ENCODE assay signal across 9 cellular contexts in genomic region chr16:66342294-66342900, GRCh38. TPM values are rescaled to one million over a fixed set of nuclear protein-coding genes. Genes with fewer than 3 reads are reported as not detected.
DNase-seq lines count a peak whose midpoint lies in the region; ATAC-seq, FAIRE-seq and TF ChIP-seq lines count a peak whose summit lies in the region.
"Had no signal": no experiment of that assay in that cellular context is flagged by ENCODE, and none has a peak within 500 bp of the region (broad histone marks: within the 10 kb centered on the region; RNA-seq: fewer than 3 reads in every experiment).

No MANE protein-coding gene starts in this region.

- ATAC-seq in GM18867 (IDR thresholded peaks at IDR 0.05; ENCODE audit: unreplicated experiment), result no peak
- ATAC-seq in GM19328 (IDR thresholded peaks at IDR 0.05; ENCODE audit: unreplicated experiment), result no peak

- DNase-seq in AG09319 (ENCODE audit: extremely low read depth, low read depth), result no peak
- peak; percentile 42 for DNase-seq in GM20000 (ENCODE audit: low spot score)
- DNase-seq in kidney, result no peak
- DNase-seq in NK-92 treated with Interleukin-12 subunit alpha and Interleukin-12 subunit beta, amount 100 ng/mL, for 24 hours (lab: John Stamatoyannopoulos, UW), result no peak
- DNase-seq in COR-L47 (lab: John Stamatoyannopoulos, UW), result no peak

- no peaks in the 10 kb centered on the region for H3K36me3 ChIP-seq in kidney (ENCODE audit: control insufficient read depth in 1 of 2, insufficient read depth in 2 of 2, low read length in 2 of 2)

- no peak overlapping the region for H3K4me3 ChIP-seq in WI38 (ENCODE audit: low read depth, low read length)
- H3K4me3 ChIP-seq in kidney (ENCODE audit: low read length in 2 of 2), result no peak overlapping the region

- H3K27ac ChIP-seq in kidney (ENCODE audit: low read depth in 2 of 2, low read length in 2 of 2), result no peak overlapping the region

- H3K9ac ChIP-seq in kidney (ENCODE audit: low read length in 2 of 2), result no peak overlapping the region

- intact Hi-C loops in kidney (cut with DNase I), result no loop called here

- H3K9me3 ChIP-seq in kidney (ENCODE audit: control insufficient read depth in 1 of 2, low read length in 2 of 2), result no peaks in the 10 kb centered on the region

- H3K4me1 ChIP-seq in kidney (ENCODE audit: control insufficient read depth in 1 of 2, insufficient read depth in 1 of 2, low read depth in 1 of 2, low read length in 2 of 2), result no peaks in the 10 kb centered on the region

- TF ChIP-seq CTCF in AG09319 (IDR thresholded peaks at IDR 0.05; ENCODE audit: low read depth, low read length) (peak; percentile 67), GM20000 (IDR thresholded peaks at IDR 0.05; ENCODE audit: extremely low read depth, missing control alignments) (peak; percentile 77), WI38 (IDR thresholded peaks at IDR 0.05; ENCODE audit: low read depth, low read length) (peak; percentile 67), kidney (IDR thresholded peaks at IDR 0.05; ENCODE audit: borderline replicate concordance, extremely low read depth, insufficient read depth) (peak; percentile 34)

- FAIRE-seq in kidney (lab: Jason Lieb, UNC), result no peak
- FAIRE-seq: colon had no signal

RNA-seq across cellular contexts. Expression of gene CDH5, which starts 24.1 kb away (rescaled TPM):
- total RNA-seq in kidney, result 41.3 TPM
- 13.9 TPM for polyA plus RNA-seq in kidney (ENCODE audit: insufficient read depth, low read depth, low replicate concordance)
